In genomic region chr19:16676101-16676798, GRCh38 we compare ENCODE assay signal across 27 cellular contexts. TPM values are rescaled to one million over a fixed set of nuclear protein-coding genes. Genes with fewer than 3 reads are reported as not detected.
DNase-seq lines count a peak whose midpoint lies in the region; TF ChIP-seq lines count a peak whose summit lies in the region.
"Had no signal": no experiment of that assay in that cellular context is flagged by ENCODE, and none has a peak within 500 bp of the region (broad histone marks: within the 10 kb centered on the region; RNA-seq: fewer than 3 reads in every experiment).

No MANE protein-coding gene starts in this region.

- peaks cover 0 to 5% of the 10 kb centered on the region in 2 donors for H3K9me3 ChIP-seq in esophagus (ENCODE audit: control insufficient read depth in 2 of 2, insufficient read depth in 1 of 2, low read depth in 1 of 2, low read length in 1 of 2)
- peaks cover 0 to 6% (median 6%) of the 10 kb centered on the region in 4 donors for H3K9me3 ChIP-seq in stomach
- H3K9me3 ChIP-seq: body of pancreas, thoracic aorta had no signal

- intact Hi-C loops in stomach (cut with DNase I; ENCODE audit: low total_unique reads): no loop called here

- H3K36me3 ChIP-seq in esophagus (ENCODE audit: control insufficient read depth in 2 of 2, insufficient read depth in 2 of 2, low read length in 1 of 2) (peaks cover 0 to 7% of the 10 kb centered on the region in 2 donors), stomach (peaks cover 13 to 21% (median 16%) of the 10 kb centered on the region in 4 donors)

- H3K4me1 ChIP-seq in esophagus (ENCODE audit: control insufficient read depth in 2 of 2, insufficient read depth in 2 of 2, low read length in 1 of 2): no peaks in the 10 kb centered on the region
- peaks cover 0 to 15% (median 4%) of the 10 kb centered on the region in 4 donors for H3K4me1 ChIP-seq in stomach
- H3K4me1 ChIP-seq: body of pancreas, lower lobe of right lung had no signal

- WGBS in esophagus, 2 donors: 82 to 88% methylated on average over 15 of the region's 15 CpGs
- WGBS in stomach, 5 donors: 33 to 70% (median 49%) methylated on average over 15 of the region's 15 CpGs

- no peak for TF ChIP-seq CTCF in stomach (IDR thresholded peaks at IDR 0.05)

- H3K4me3 ChIP-seq in esophagus (ENCODE audit: low read depth in 1 of 2, low read length in 2 of 2): no peak overlapping the region
- H3K4me3 ChIP-seq in stomach: no peak overlapping the region
- H3K4me3 ChIP-seq: body of pancreas, lower lobe of right lung, thoracic aorta had no signal

- TF ChIP-seq EP300 in stomach (IDR thresholded peaks at IDR 0.05): no peak

- peak; percentile 26 for DNase-seq in SIG-M5 treated with dmso at 0.1 percent for 504 hours (lab: John Stamatoyannopoulos, UW; ENCODE audit: unreplicated experiment)
- DNase-seq in SIG-M5 (lab: John Stamatoyannopoulos, UW): no peak
- DNase-seq in stomach: peak; percentile 49
- no peak for DNase-seq in NCI-H1694 treated with DMSO at 0.1 percent for 48 hours (lab: John Stamatoyannopoulos, UW)
- DNase-seq in amniotic stem cell (lab: John Stamatoyannopoulos, UW): no peak
- DNase-seq: 8988T; activated CD4-positive, alpha-beta T cell treated with anti-CD3 and anti-CD28 coated beads, Interleukin-2, amount 10 ng/mL, durations not matched to agents 24 days and 14 days; activated naive CD4-positive, alpha-beta T cell treated with Interleukin-2 at 50 U/mL for 16 hours; activated T-cell treated with anti-CD3 and anti-CD28 coated beads, Interleukin-2, amount 50 U/mL, for 72 hours; body of pancreas; DND-41; head of caudate nucleus; IMR-90; kidney; lower lobe of right lung; naive thymus-derived CD8-positive, alpha-beta T cell; NCI-H1105 treated with DMSO at 0.1 percent for 48 hours; NCI-H2081 treated with DMSO at 0.1 percent for 48 hours; NCI-H774; occipital lobe; PC-3; stimulated activated naive CD8-positive, alpha-beta T cell treated with anti-CD3 and anti-CD28 coated beads, Interleukin-15, Interleukin-2, amounts not matched to agents 100 U/mL and 50 U/mL, for 24 hours had no signal

- H3K27me3 ChIP-seq in esophagus (ENCODE audit: control insufficient read depth in 1 of 2, insufficient read depth in 2 of 2, low read length in 2 of 2): no peaks in the 10 kb centered on the region
- no peaks in the 10 kb centered on the region for H3K27me3 ChIP-seq in stomach
- H3K27me3 ChIP-seq: body of pancreas had no signal

- TF ChIP-seq POLR2A in stomach (IDR thresholded peaks at IDR 0.05): no peak

- peak overlapping the region; percentile 52 to 69 for H3K27ac ChIP-seq in esophagus (ENCODE audit: low read depth in 2 of 2, low read length in 1 of 2)
- H3K27ac ChIP-seq in stomach: peak overlapping the region; percentile 15 to 68 (median 32)
- H3K27ac ChIP-seq: body of pancreas, lower lobe of right lung, thoracic aorta, VCaP had no signal

RNA-seq across cellular contexts. Expression of gene TMEM38A, which starts 15.3 kb away (rescaled TPM):
- 1 to 10 TPM; 1.3 to 2.6 TPM for polyA plus RNA-seq in esophagus
- total RNA-seq in stomach: 10 to 100 TPM in 2 of 5 donors, 1 to 10 TPM in 2, under 1 TPM in 1; 0.58 to 69.4 (median 8.9) TPM
- 10 to 100 TPM in 1 of 3 donors, 1 to 10 TPM in 2; 5.2 to 13.6 (median 6.3) TPM for polyA plus RNA-seq in stomach

RNA-seq across cellular contexts. Expression of gene SMIM7, which starts 16.3 kb away (rescaled TPM):
- polyA plus RNA-seq in esophagus: 10 to 100 TPM; 41.3 to 52.0 TPM
- total RNA-seq in stomach: 100 to 1,000 TPM in 2 of 5 donors, 10 to 100 TPM in 3; 35.9 to 224 (median 93.4) TPM
- 100 to 1,000 TPM in 1 of 3 donors, 10 to 100 TPM in 2; 78.3 to 106 (median 83.0) TPM for polyA plus RNA-seq in stomach

RNA-seq across cellular contexts. Expression of gene NWD1, which starts 43.4 kb away (rescaled TPM):
- polyA plus RNA-seq in esophagus: under 1 TPM; 0.06 to 0.22 TPM
- total RNA-seq in stomach: 1 to 10 TPM in 2 of 5 donors, under 1 TPM in 3; 0.55 to 7.0 (median 0.87) TPM
- under 1 TPM; 0.44 to 0.76 (median 0.68) TPM for polyA plus RNA-seq in stomach
- total RNA-seq: activated CD4-positive, alpha-beta T cell treated with anti-CD3 and anti-CD28 coated beads, Interleukin-2, amount 10 ng/mL, durations not matched to agents 24 days and 14 days; activated T-cell treated with anti-CD3 and anti-CD28 coated beads, Interleukin-2, amount 50 U/mL, for 72 hours; endothelial cell of umbilical vein; IMR-90; naive thymus-derived CD8-positive, alpha-beta T cell; pulmonary artery endothelial cell had no signal
- polyA plus RNA-seq: endothelial cell of umbilical vein; IMR-90; naive thymus-derived CD8-positive, alpha-beta T cell had no signal

RNA-seq across cellular contexts. Expression of gene MED26, which starts 48.2 kb away (rescaled TPM):
- polyA plus RNA-seq in esophagus (1 to 10 TPM; 5.0 to 5.5 TPM), stomach (1 to 10 TPM; 2.9 to 4.8 (median 3.8) TPM)
- total RNA-seq in stomach: 10 to 100 TPM in 2 of 5 donors, 1 to 10 TPM in 2, under 1 TPM in 1; 0.58 to 41.7 (median 6.2) TPM

Comparison
In these comparisons a context has a peak if more than half of its experiments do, and no peak if none do; other contexts are left out.
1. DNase-seq: peak in SIG-M5 treated with dmso at 0.1 percent for 504 hours (single experiment) and stomach (single experiment); none in SIG-M5 (single experiment), NCI-H1694 treated with DMSO at 0.1 percent for 48 hours (single experiment) and amniotic stem cell (single experiment).